In the genomic region with DNA sequence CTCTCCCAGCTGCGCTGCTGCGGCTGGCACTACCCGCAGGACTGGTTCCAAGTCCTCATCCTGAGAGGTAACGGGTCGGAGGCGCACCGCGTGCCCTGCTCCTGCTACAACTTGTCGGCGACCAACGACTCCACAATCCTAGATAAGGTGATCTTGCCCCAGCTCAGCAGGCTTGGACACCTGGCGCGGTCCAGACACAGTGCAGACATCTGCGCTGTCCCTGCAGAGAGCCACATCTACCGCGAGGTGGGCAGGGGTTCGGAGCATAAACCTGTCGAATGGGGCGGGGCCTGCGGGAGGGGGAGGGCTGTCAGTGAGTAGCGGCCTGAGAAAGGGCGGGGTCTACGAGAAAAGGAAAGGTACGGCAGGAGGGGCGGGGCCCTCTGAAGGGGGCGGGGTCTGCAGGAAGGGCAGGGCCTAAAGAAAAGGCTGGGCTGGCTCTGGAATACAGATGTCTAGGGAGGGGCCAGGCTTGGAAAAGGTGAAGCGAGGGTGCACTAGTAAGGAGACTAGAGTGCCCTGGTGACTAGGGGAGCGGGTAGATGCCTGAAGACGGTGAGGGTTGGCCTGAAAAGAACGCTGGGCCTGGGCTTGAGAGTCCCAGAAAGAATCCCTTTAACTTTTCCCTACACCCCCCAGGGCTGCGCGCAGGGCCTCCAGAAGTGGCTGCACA, we compare ENCODE assay signal across 8 cellular contexts. TPM values are rescaled to one million over a fixed set of nuclear protein-coding genes. Genes with fewer than 3 reads are reported as not detected.
DNase-seq lines count a peak whose midpoint lies in the region; ATAC-seq lines count a peak whose summit lies in the region.

No MANE protein-coding gene starts in this region.

- peaks cover 60% of the 10 kb centered on the region for H3K36me3 ChIP-seq in NT2/D1 (ENCODE audit: insufficient read depth, insufficient read length, low read length)
- peaks cover 0 to 9% of the 10 kb centered on the region in 2 donors for H3K36me3 ChIP-seq in esophagus (ENCODE audit: control insufficient read depth in 2 of 2, insufficient read depth in 2 of 2, low read length in 1 of 2)
- peaks cover 24% of the 10 kb centered on the region for H3K36me3 ChIP-seq in muscle layer of colon (ENCODE audit: insufficient read depth, low read length)

- WGBS in esophagus, 2 donors: 13 to 25% methylated on average over 29 to 32 of the region's 32 CpGs

- ATAC-seq in HG02759 (IDR thresholded peaks at IDR 0.05; ENCODE audit: unreplicated experiment): no peak
- ATAC-seq in HG03442 (IDR thresholded peaks at IDR 0.05; ENCODE audit: unreplicated experiment): no peak

- H3K4me1 ChIP-seq in NT2/D1 (ENCODE audit: insufficient read depth, insufficient read length): peaks cover 13% of the 10 kb centered on the region
- peaks cover 0 to 13% of the 10 kb centered on the region in 2 donors for H3K4me1 ChIP-seq in esophagus (ENCODE audit: control insufficient read depth in 2 of 2, insufficient read depth in 2 of 2, low read length in 1 of 2)
- peaks cover 5% of the 10 kb centered on the region for H3K4me1 ChIP-seq in muscle layer of colon (ENCODE audit: insufficient read depth, low read length)

- H3K4me3 ChIP-seq in NT2/D1 (ENCODE audit: insufficient read length, low read depth): no peak overlapping the region
- peak overlapping the region; percentile 29 to 37 for H3K4me3 ChIP-seq in esophagus (ENCODE audit: low read depth in 1 of 2, low read length in 2 of 2)
- H3K4me3 ChIP-seq in muscle layer of colon (ENCODE audit: low read depth in 1 of 2, low read length in 2 of 2): peak overlapping the region; percentile 58 to 59

- H3K27ac ChIP-seq in esophagus (ENCODE audit: low read depth in 2 of 2, low read length in 1 of 2) (peak overlapping the region; percentile 62 to 80), muscle layer of colon (ENCODE audit: low read depth, low read length) (peak overlapping the region; percentile 48)

- DNase-seq in GM03348 (ENCODE audit: low spot score): peak; percentile 59
- peak; percentile 68 for DNase-seq in NT2/D1 (ENCODE audit: low read depth, low spot score)
- no peak for DNase-seq in GM19240 (ENCODE audit: insufficient read length, low spot score)
- DNase-seq in activated CD4-positive, alpha-beta T cell treated with anti-CD3 and anti-CD28 coated beads, Interleukin-2, amount 50 U/mL, for 4 hours: no peak

- H3K27me3 ChIP-seq in NT2/D1 (ENCODE audit: insufficient read depth, insufficient read length) (no peaks in the 10 kb centered on the region), esophagus (ENCODE audit: control insufficient read depth in 1 of 2, insufficient read depth in 2 of 2, low read length in 2 of 2) (no peaks in the 10 kb centered on the region), muscle layer of colon (ENCODE audit: control insufficient read depth in 1 of 2, insufficient read depth in 2 of 2, low read length in 2 of 2) (no peaks in the 10 kb centered on the region)

- H3K9me3 ChIP-seq in NT2/D1 (ENCODE audit: insufficient read depth, low read length) (no peaks in the 10 kb centered on the region), esophagus (ENCODE audit: control insufficient read depth in 2 of 2, insufficient read depth in 1 of 2, low read depth in 1 of 2, low read length in 1 of 2) (no peaks in the 10 kb centered on the region), muscle layer of colon (ENCODE audit: low read length) (no peaks in the 10 kb centered on the region)

- peak overlapping the region; percentile 56 for H3K9ac ChIP-seq in NT2/D1 (ENCODE audit: insufficient read length, low read depth)
- no peak overlapping the region for H3K9ac ChIP-seq in muscle layer of colon (ENCODE audit: low read length)

RNA-seq across cellular contexts. Expression of a gene that starts 3.6 kb away (rescaled TPM):
- 1 to 10 TPM; 2.5 to 3.1 TPM for polyA plus RNA-seq in esophagus

RNA-seq across cellular contexts. Expression of a gene that starts 13.8 kb away (rescaled TPM):
- 1 to 10 TPM in 1 of 2 donors, under 1 TPM in 1; 0.79 to 1.2 TPM for polyA plus RNA-seq in esophagus

RNA-seq across cellular contexts. Expression of a gene that starts 23.4 kb away (rescaled TPM):
- 1 to 10 TPM; 6.0 to 8.3 TPM for polyA plus RNA-seq in esophagus

RNA-seq across cellular contexts. Expression of a gene that starts 24.9 kb away (rescaled TPM):
- under 1 TPM in 1 of 2 donors, not detected in 1; 0.07 TPM for polyA plus RNA-seq in esophagus

RNA-seq across cellular contexts. Expression of a gene that starts 49.2 kb away (rescaled TPM):
- not detected for polyA plus RNA-seq in esophagus

Comparison
In these comparisons a context has a peak if more than half of its experiments do, and no peak if none do; other contexts are left out.
1. DNase-seq: peak in GM03348 (single experiment) and NT2/D1 (single experiment); none in GM19240 (single experiment) and activated CD4-positive, alpha-beta T cell treated with anti-CD3 and anti-CD28 coated beads, Interleukin-2, amount 50 U/mL, for 4 hours (0 of 2).